Comparison of ENCODE assay signal across 8 cellular contexts in genomic region chr20:5608104-5608447, GRCh38. TPM values are rescaled to one million over a fixed set of nuclear protein-coding genes. Genes with fewer than 3 reads are reported as not detected.
DNase-seq lines count a peak whose midpoint lies in the region; ATAC-seq and TF ChIP-seq lines count a peak whose summit lies in the region.

No MANE protein-coding gene starts in this region.

- H2AFZ ChIP-seq in OCI-LY7 (ENCODE audit: low read length) = no peak overlapping the region

- H3K27ac ChIP-seq in OCI-LY7 (ENCODE audit: low read depth, low read length, poor library complexity, severe bottlenecking) (peak overlapping the region; percentile 94), esophagus muscularis mucosa (replicated peaks in 1 of 4) (peak overlapping the region; percentile 95 to 99 (median 96)), suprapubic skin (no peak overlapping the region), mesendoderm (ENCODE audit: low read depth, low read length) (no peak overlapping the region)

- no peak overlapping the region for H2BK120ac ChIP-seq in mesendoderm (ENCODE audit: low read depth, low read length)

- DNase-seq in activated naive CD4-positive, alpha-beta T cell treated with anti-CD3 and anti-CD28 coated beads, Interleukin-2, amount 10 ng/mL, durations not matched to agents 7 days and 5 days = no peak
- DNase-seq in activated naive CD4-positive, alpha-beta T cell treated with anti-CD3 and anti-CD28 coated beads, Interleukin-2, amount 50 U/mL, for 16 hours = no peak
- no peak for DNase-seq in OCI-LY7 (ENCODE audit: low spot score)
- DNase-seq in esophagus muscularis mucosa (ENCODE audit: extremely low spot score) = peak; percentile 39
- DNase-seq in suprapubic skin (ENCODE audit: low spot score in 2 of 2) = no peak
- DNase-seq in mesendoderm = no peak
- DNase-seq in C1 segment of cervical spinal cord (lab: John Stamatoyannopoulos, UW) = no peak

- H3K4me1 Mint-ChIP-seq in activated naive CD4-positive, alpha-beta T cell treated with anti-CD3 and anti-CD28 coated beads, Interleukin-2, amount 10 ng/mL, durations not matched to agents 7 days and 5 days = peaks cover 64% of the 10 kb centered on the region

- no peaks in the 10 kb centered on the region for H3K9me3 Mint-ChIP-seq in activated naive CD4-positive, alpha-beta T cell treated with anti-CD3 and anti-CD28 coated beads, Interleukin-2, amount 10 ng/mL, durations not matched to agents 7 days and 5 days

- no peak overlapping the region for H3K9ac ChIP-seq in mesendoderm (ENCODE audit: low read length)

- H3K79me2 ChIP-seq in OCI-LY7 (ENCODE audit: insufficient read depth, low read depth, low read length) = peaks cover 69% of the 10 kb centered on the region
- peaks cover 13% of the 10 kb centered on the region for H3K79me2 ChIP-seq in mesendoderm (ENCODE audit: control insufficient read depth, insufficient read depth, low read length)

- peak overlapping the region; percentile 97 for H3K4me2 ChIP-seq in OCI-LY7 (ENCODE audit: low read length)
- H3K4me2 ChIP-seq in mesendoderm (ENCODE audit: low read length) = no peak overlapping the region

- TF ChIP-seq POLR2A in esophagus muscularis mucosa (IDR thresholded peaks at IDR 0.05; ENCODE audit: low read depth) = no peak
- TF ChIP-seq POLR2A in suprapubic skin (IDR thresholded peaks at IDR 0.05) = no peak

- no peak overlapping the region for H3K4ac ChIP-seq in mesendoderm (ENCODE audit: low read depth, low read length)

- H3K4me3 Mint-ChIP-seq in activated naive CD4-positive, alpha-beta T cell treated with anti-CD3 and anti-CD28 coated beads, Interleukin-2, amount 10 ng/mL, durations not matched to agents 7 days and 5 days = peak overlapping the region; percentile 97

- H3K4me3 ChIP-seq in OCI-LY7 (ENCODE audit: low read depth, low read length, poor library complexity, severe bottlenecking) (peak overlapping the region; percentile 79), esophagus muscularis mucosa (peak overlapping the region; percentile 69 to 96 (median 81)), suprapubic skin (peak overlapping the region; percentile 78), mesendoderm (ENCODE audit: low read length) (no peak overlapping the region)

- peak overlapping the region; percentile 100 for H3K27ac Mint-ChIP-seq in activated naive CD4-positive, alpha-beta T cell treated with anti-CD3 and anti-CD28 coated beads, Interleukin-2, amount 10 ng/mL, durations not matched to agents 7 days and 5 days

- POLR2A ChIA-PET in OCI-LY7 (lab: Charles Lee) = interaction anchor here (0.6 to 1.5 kb wide), 15 partner anchors 9 to 343 kb away, joined by 3 to 8 read pairs (median 4); no protein-coding TSS in a partner anchor

- H4K8ac ChIP-seq in mesendoderm (ENCODE audit: low read depth, low read length) = no peak overlapping the region

- no peak overlapping the region for H4K5ac ChIP-seq in mesendoderm (ENCODE audit: low read length)

- no TSS peak for BruUV-seq in OCI-LY7 (replicated peaks; lab: Mats Ljungman, UMichigan)

- no peak overlapping the region for H2BK15ac ChIP-seq in mesendoderm (replicated peaks; ENCODE audit: low read depth)

- CTCF ChIA-PET in activated naive CD4-positive, alpha-beta T cell treated with anti-CD3 and anti-CD28 coated beads, Interleukin-2, amount 10 ng/mL, durations not matched to agents 7 days and 5 days (lab: Charles Lee) = no interaction called here
- CTCF ChIA-PET in OCI-LY7 (lab: Charles Lee; ENCODE audit: unreplicated experiment) = interaction anchor here (0.8 to 4.3 kb wide), 2 partner anchors 15 to 46 kb away, joined by 3 to 20 read pairs; no protein-coding TSS in a partner anchor

- no peak overlapping the region for H2AK5ac ChIP-seq in mesendoderm (ENCODE audit: low read length)

- H3K18ac ChIP-seq in mesendoderm (ENCODE audit: low read length) = no peak overlapping the region

- H3K4me1 ChIP-seq in OCI-LY7 (ENCODE audit: insufficient read depth, low read length, poor library complexity, severe bottlenecking) = peaks cover 43% of the 10 kb centered on the region
- H3K4me1 ChIP-seq in esophagus muscularis mucosa = peaks cover 28 to 76% (median 63%) of the 10 kb centered on the region in 4 donors
- H3K4me1 ChIP-seq in suprapubic skin = peaks cover 51% of the 10 kb centered on the region
- no peaks in the 10 kb centered on the region for H3K4me1 ChIP-seq in mesendoderm (ENCODE audit: control insufficient read depth, low read depth, low read length)

- ATAC-seq in HG02798 (IDR thresholded peaks at IDR 0.05; ENCODE audit: poor library complexity, unreplicated experiment) = no peak

- intact Hi-C loops in OCI-LY7 (cut with micrococcal nuclease; ENCODE audit: unreplicated experiment) (loop anchor here (1.0 to 5.0 kb wide), 3 partner anchors 13 to 179 kb away; no protein-coding TSS in a partner anchor), esophagus muscularis mucosa (cut with DNase I) (loop anchor here (10.0 kb wide), 1 partner anchor 177 kb away; no protein-coding TSS in a partner anchor)

- H3K36me3 Mint-ChIP-seq in activated naive CD4-positive, alpha-beta T cell treated with anti-CD3 and anti-CD28 coated beads, Interleukin-2, amount 10 ng/mL, durations not matched to agents 7 days and 5 days = peaks cover 34% of the 10 kb centered on the region

- H3K9me3 ChIP-seq in OCI-LY7 (ENCODE audit: low read length) (no peaks in the 10 kb centered on the region), esophagus muscularis mucosa (no peaks in the 10 kb centered on the region), suprapubic skin (no peaks in the 10 kb centered on the region)

- H3K79me1 ChIP-seq in mesendoderm (ENCODE audit: low read length) = peaks cover 7% of the 10 kb centered on the region

- no peak overlapping the region for H3K56ac ChIP-seq in mesendoderm (ENCODE audit: low read length)

- H3K9me2 ChIP-seq in OCI-LY7 (ENCODE audit: insufficient read depth, low read length) = no peaks in the 10 kb centered on the region

- TF ChIP-seq EP300 in esophagus muscularis mucosa (IDR thresholded peaks at IDR 0.05) = no peak
- no peak for TF ChIP-seq EP300 in suprapubic skin (IDR thresholded peaks at IDR 0.05)

- H3K23ac ChIP-seq in mesendoderm (ENCODE audit: low read length) = no peak overlapping the region

- H3K27me3 Mint-ChIP-seq in activated naive CD4-positive, alpha-beta T cell treated with anti-CD3 and anti-CD28 coated beads, Interleukin-2, amount 10 ng/mL, durations not matched to agents 7 days and 5 days = no peaks in the 10 kb centered on the region

- H4K20me1 ChIP-seq in OCI-LY7 (ENCODE audit: insufficient read depth, low read length) = peaks cover 16% of the 10 kb centered on the region; the same call in 1 of the 2 replicates

- peaks cover 51% of the 10 kb centered on the region for H3K36me3 ChIP-seq in OCI-LY7 (ENCODE audit: insufficient read depth, low read length)
- H3K36me3 ChIP-seq in esophagus muscularis mucosa = peaks cover 0 to 4% (median 0%) of the 10 kb centered on the region in 4 donors
- peaks cover under 1% of the 10 kb centered on the region for H3K36me3 ChIP-seq in suprapubic skin
- no peaks in the 10 kb centered on the region for H3K36me3 ChIP-seq in mesendoderm (ENCODE audit: control insufficient read depth, insufficient read depth, low read length)

- no peak overlapping the region for H2BK5ac ChIP-seq in mesendoderm (ENCODE audit: low read length)

- 54% methylated on average over 2 of the region's 2 CpGs for WGBS in esophagus muscularis mucosa
- 49% methylated on average over 2 of the region's 2 CpGs for WGBS in suprapubic skin
- WGBS in mesendoderm (ENCODE audit: extremely low coverage, insufficient coverage, low lambda C conversion rate) = no CpG with 5 or more reads among the region's 2 CpGs

- no peaks in the 10 kb centered on the region for H3K27me3 ChIP-seq in esophagus muscularis mucosa
- no peaks in the 10 kb centered on the region for H3K27me3 ChIP-seq in suprapubic skin
- no peaks in the 10 kb centered on the region for H3K27me3 ChIP-seq in mesendoderm (ENCODE audit: insufficient read depth, low read length, poor library complexity)

- TF ChIP-seq CTCF in OCI-LY7 (conservative IDR thresholded peaks at IDR 0.05; ENCODE audit: low read length) (no peak), esophagus muscularis mucosa (IDR thresholded peaks at IDR 0.05) (no peak), suprapubic skin (IDR thresholded peaks at IDR 0.05) (no peak)

RNA-seq across cellular contexts. Expression of gene GPCPD1, which starts 2.7 kb away (rescaled TPM):
- total RNA-seq in OCI-LY7 (2014; rRNA removed; shearing (Covaris generic)) = 36.6 and 50.8 TPM in 2 replicates
- total RNA-seq in OCI-LY7 (2022) = 90.7 and 101 TPM in 2 replicates
- total RNA-seq in esophagus muscularis mucosa = 10 to 100 TPM; 14.5 to 38.3 (median 20.6) TPM
- total RNA-seq in suprapubic skin = 10 to 100 TPM in 3 of 4 donors, 1 to 10 TPM in 1; 9.0 to 22.4 (median 14.9) TPM
- polyA plus RNA-seq in mesendoderm (2013, experiment 1 of 2) = 4.9 TPM
- 5.2 TPM for polyA plus RNA-seq in mesendoderm (2013, experiment 2 of 2)

Comparison
In these comparisons a context has a peak if more than half of its experiments do, and no peak if none do; other contexts are left out.
1. H3K27ac ChIP-seq: peak in OCI-LY7 (single experiment) and esophagus muscularis mucosa (4 of 4); none in suprapubic skin (single experiment) and mesendoderm (single experiment).